9 cellular contexts compared by ENCODE assay signal in genomic region chrX:13028871-13029336, GRCh38. TPM values are rescaled to one million over a fixed set of nuclear protein-coding genes. Genes with fewer than 3 reads are reported as not detected.
A peak's percentile ranks its signal among the peaks of the same experiment; 100 is the strongest.
DNase-seq lines count a peak whose midpoint lies in the region; ATAC-seq and TF ChIP-seq lines count a peak whose summit lies in the region.
"Had no signal": no experiment of that assay in that cellular context is flagged by ENCODE, and none has a peak within 500 bp of the region (broad histone marks: within the 10 kb centered on the region; RNA-seq: fewer than 3 reads in every experiment).

No MANE protein-coding gene starts in this region.

- intact Hi-C loops in activated CD4-positive, alpha-beta T cell treated with anti-CD3 and anti-CD28 coated beads for 36 hours (cut with DNase I, micrococcal nuclease), result no loop called here
- intact Hi-C loops in spleen (cut with DNase I; ENCODE audit: low total_unique reads), result no loop called here

- peak overlapping the region; percentile 66 for H3K27ac ChIP-seq in iPS-18a (ENCODE audit: low read length)
- peak overlapping the region in 7 of 8 donors; percentile 22 to 71 (median 44) for H3K27ac ChIP-seq in spleen
- H3K27ac ChIP-seq in tibial nerve, result peak overlapping the region in 2 of 4 donors; percentile 7 to 15

- POLR2A ChIA-PET in activated CD4-positive, alpha-beta T cell treated with anti-CD3 and anti-CD28 coated beads for 36 hours (lab: Charles Lee), result no interaction called here

- H3K9ac ChIP-seq in iPS-18a (ENCODE audit: low read length), result peak overlapping the region; percentile 41

- H3K27me3 Mint-ChIP-seq in activated CD4-positive, alpha-beta T cell treated with anti-CD3 and anti-CD28 coated beads for 36 hours, result no peaks in the 10 kb centered on the region
- no peaks in the 10 kb centered on the region for H3K27me3 Mint-ChIP-seq in T-helper 17 cell

- no peak for TF ChIP-seq EP300 in tibial nerve (IDR thresholded peaks at IDR 0.05)

- H3K4me1 ChIP-seq in iPS-18a (ENCODE audit: control insufficient read depth, low read depth, low read length) (peaks cover 29% of the 10 kb centered on the region), spleen (peaks cover 12 to 47% (median 27%) of the 10 kb centered on the region in 6 donors), tibial nerve (peaks cover 0 to 20% (median 4%) of the 10 kb centered on the region in 4 donors)

- H3K36me3 Mint-ChIP-seq in activated CD4-positive, alpha-beta T cell treated with anti-CD3 and anti-CD28 coated beads for 36 hours (ENCODE audit: low read depth), result no peaks in the 10 kb centered on the region
- H3K36me3 Mint-ChIP-seq in T-helper 17 cell (ENCODE audit: low read depth), result peaks cover 2% of the 10 kb centered on the region

- no peak for TF ChIP-seq POLR2A in spleen (IDR thresholded peaks at IDR 0.05)
- TF ChIP-seq POLR2A in tibial nerve (IDR thresholded peaks at IDR 0.05), result no peak

- no peak for TF ChIP-seq CTCF in spleen (IDR thresholded peaks at IDR 0.05 in 8 of 11, conservative IDR thresholded peaks at IDR 0.05 in 3 of 11)
- no peak for TF ChIP-seq CTCF in tibial nerve (IDR thresholded peaks at IDR 0.05)

- H3K9me3 Mint-ChIP-seq in activated CD4-positive, alpha-beta T cell treated with anti-CD3 and anti-CD28 coated beads for 36 hours (ENCODE audit: low read depth), result no peaks in the 10 kb centered on the region

- no peak for ATAC-seq in activated CD4-positive, alpha-beta T cell treated with anti-CD3 and anti-CD28 coated beads for 36 hours
- ATAC-seq in T-helper 17 cell (no peak), GM18861 (IDR thresholded peaks at IDR 0.05; ENCODE audit: unreplicated experiment) (no peak)

- H3K27me3 ChIP-seq in iPS-18a (ENCODE audit: control insufficient read depth, insufficient read depth, low read length) (no peaks in the 10 kb centered on the region), spleen (replicated peaks in 1 of 7) (peaks cover 0 to 10% (median 0%) of the 10 kb centered on the region in 7 donors), tibial nerve (no peaks in the 10 kb centered on the region)

- H3K4me3 ChIP-seq in iPS-18a (ENCODE audit: low read length) (peak overlapping the region; percentile 25), spleen (no peak overlapping the region), tibial nerve (no peak overlapping the region)

- no peak for DNase-seq in activated CD4-positive, alpha-beta T cell treated with anti-CD3 and anti-CD28 coated beads for 36 hours
- no peak for DNase-seq in activated CD4-positive, alpha-beta T cell treated with anti-CD3 and anti-CD28 coated beads for 48 hours
- DNase-seq in T-helper 17 cell (no peak), spleen (no peak), occipital lobe (lab: John Stamatoyannopoulos, UW) (no peak), tibial nerve (ENCODE audit: low spot score in 2 of 2) (no peak)

- no peaks in the 10 kb centered on the region for H3K36me3 ChIP-seq in iPS-18a (ENCODE audit: control insufficient read depth, low read depth, low read length)
- no peaks in the 10 kb centered on the region for H3K36me3 ChIP-seq in spleen
- no peaks in the 10 kb centered on the region for H3K36me3 ChIP-seq in tibial nerve

- peak overlapping the region; percentile 24 for H3K4me3 Mint-ChIP-seq in activated CD4-positive, alpha-beta T cell treated with anti-CD3 and anti-CD28 coated beads for 36 hours
- H3K4me3 Mint-ChIP-seq in T-helper 17 cell, result peak overlapping the region; percentile 9

- CTCF ChIA-PET in activated CD4-positive, alpha-beta T cell treated with anti-CD3 and anti-CD28 coated beads for 36 hours (lab: Charles Lee), result interaction anchor here (1.4 kb wide), 1 partner anchor 22 kb away, joined by 3 read pairs; no protein-coding TSS in a partner anchor

- peaks cover 80% of the 10 kb centered on the region for H3K4me1 Mint-ChIP-seq in activated CD4-positive, alpha-beta T cell treated with anti-CD3 and anti-CD28 coated beads for 36 hours
- H3K4me1 Mint-ChIP-seq in T-helper 17 cell, result peaks cover 32% of the 10 kb centered on the region

- H3K9me3 ChIP-seq in T-helper 17 cell (ENCODE audit: control insufficient read depth, low read length, poor library complexity, severe bottlenecking) (no peaks in the 10 kb centered on the region), iPS-18a (ENCODE audit: control insufficient read depth, low read depth, low read length) (no peaks in the 10 kb centered on the region), spleen (no peaks in the 10 kb centered on the region), tibial nerve (no peaks in the 10 kb centered on the region)

- peak overlapping the region; percentile 82 for H3K27ac Mint-ChIP-seq in activated CD4-positive, alpha-beta T cell treated with anti-CD3 and anti-CD28 coated beads for 36 hours
- peak overlapping the region; percentile 97 for H3K27ac Mint-ChIP-seq in T-helper 17 cell

- 73 to 93% (median 80%) methylated on average over 1 of the region's 1 CpG for WGBS in spleen, 5 donors
- 29 to 60% methylated on average over 1 of the region's 1 CpG for WGBS in tibial nerve, 2 donors

RNA-seq across cellular contexts. Expression of gene FAM9C, which starts 15.5 kb away (rescaled TPM):
- not detected for total RNA-seq in activated CD4-positive, alpha-beta T cell treated with anti-CD3 and anti-CD28 coated beads for 36 hours
- total RNA-seq in T-helper 17 cell (not detected), spleen (10 to 100 TPM in 3 of 7 donors, under 1 TPM in 2, not detected in 2; 0.09 to 56.0 (median 12.3) TPM), occipital lobe (0.31 TPM), tibial nerve (not detected)
- 10 to 100 TPM in 1 of 3 donors, under 1 TPM in 1, not detected in 1; 0.16 to 10.5 TPM for polyA plus RNA-seq in spleen
- total RNA-seq: dermis microvascular lymphatic vessel endothelial cell had no signal

RNA-seq across cellular contexts. Expression of gene TMSB4X, which starts 54.0 kb away (rescaled TPM):
- 1,000 to 10,000 TPM; 3,666 to 4,468 TPM for total RNA-seq in activated CD4-positive, alpha-beta T cell treated with anti-CD3 and anti-CD28 coated beads for 36 hours
- total RNA-seq in T-helper 17 cell (1,000 to 10,000 TPM; 5,781 to 7,183 TPM), spleen (over 10,000 TPM in 3 of 7 donors, 1,000 to 10,000 TPM in 4; 6,343 to 12,135 (median 6,919) TPM), occipital lobe (4,817 TPM), tibial nerve (1,000 to 10,000 TPM; 3,029 to 4,490 (median 3,421) TPM)
- polyA plus RNA-seq in spleen, result over 10,000 TPM; 14,844 to 19,174 (median 17,521) TPM
